ENCODE assay signal across 1 cellular context in genomic region chr16:79988089-79988488, GRCh38.
TF ChIP-seq lines count a peak whose summit lies in the region.

No MANE protein-coding gene starts in this region.

TF ChIP-seq in K562, 482 proteins besides CTCF, POLR2A, EP300 and RAD21 (continued from another document):
- TF ChIP-seq ZNF592 (IDR thresholded peaks at IDR 0.05) = peak; percentile 40; the same call in 1 of the 2 replicates
- TF ChIP-seq TOE1 (IDR thresholded peaks at IDR 0.05; ENCODE audit: borderline replicate concordance) = no peak
- TF ChIP-seq TOE1 (CRISPR knock-in tag; IDR thresholded peaks at IDR 0.05; ENCODE audit: borderline replicate concordance, low read depth) = no peak
- no peak for TF ChIP-seq CHD4 (IDR thresholded peaks at IDR 0.05; ENCODE audit: insufficient read depth, insufficient replicate concordance, low read depth, low read length, poor library complexity, severe bottlenecking)
- TF ChIP-seq JUND (IDR thresholded peaks at IDR 0.05; ENCODE audit: borderline replicate concordance, low read depth, low read length) = no peak
- 0 out of 3 replicates have a peak, but pooled peaks have one; percentile 12 for TF ChIP-seq JUND (tag; IDR thresholded peaks at IDR 0.05; ENCODE audit: borderline replicate concordance, low read depth, low read length)
- TF ChIP-seq NR2C1 (IDR thresholded peaks at IDR 0.05) = peak; percentile 71
- TF ChIP-seq NR2C1 (tag; IDR thresholded peaks at IDR 0.05) = peak; percentile 85
